In genomic region chr22:49918911-49919881, GRCh38 we compare ENCODE assay signal across 8 cellular contexts. TPM values are rescaled to one million over a fixed set of nuclear protein-coding genes. Genes with fewer than 3 reads are reported as not detected.
A peak's percentile ranks its signal among the peaks of the same experiment; 100 is the strongest.
DNase-seq lines count a peak whose midpoint lies in the region; ATAC-seq and TF ChIP-seq lines count a peak whose summit lies in the region.

No MANE protein-coding gene starts in this region.

- H3K27me3 Mint-ChIP-seq in memory B cell, result no peaks in the 10 kb centered on the region

- DNase-seq in cardiac muscle cell (ENCODE audit: low read depth in 1 of 2, low spot score in 1 of 2), result no peak
- DNase-seq in left ventricle myocardium superior, result no peak
- no peak for DNase-seq in astrocyte of the cerebellum (ENCODE audit: low read depth)
- DNase-seq in memory B cell (ENCODE audit: low spot score in 2 of 2), result no peak
- DNase-seq in uterus, result peak in 1 of 2 donors; percentile 41
- DNase-seq in activated CD8-positive, alpha-beta memory T cell treated with anti-CD3 and anti-CD28 coated beads, Interleukin-2, amount 50 U/mL, for 48 hours, result no peak

- H3K4me1 ChIP-seq in cardiac muscle cell (ENCODE audit: low read depth) (peaks cover 6% of the 10 kb centered on the region), uterus (peaks cover 0 to 15% of the 10 kb centered on the region in 2 donors)

- H3K27me3 ChIP-seq in cardiac muscle cell (no peaks in the 10 kb centered on the region), uterus (no peaks in the 10 kb centered on the region)

- peak overlapping the region; percentile 63 for H3K27ac Mint-ChIP-seq in memory B cell

- ATAC-seq in left ventricle myocardium superior (no peak), memory B cell (ENCODE audit: low read depth) (no peak), GM19023 (IDR thresholded peaks at IDR 0.05; ENCODE audit: unreplicated experiment) (no peak), HG02623 (IDR thresholded peaks at IDR 0.05; ENCODE audit: unreplicated experiment) (no peak)

- H3K36me3 ChIP-seq in cardiac muscle cell (no peaks in the 10 kb centered on the region), uterus (no peaks in the 10 kb centered on the region)

- no peaks in the 10 kb centered on the region for H3K9me3 Mint-ChIP-seq in memory B cell

- H3K36me3 Mint-ChIP-seq in memory B cell, result no peaks in the 10 kb centered on the region

- no peaks in the 10 kb centered on the region for H3K9me3 ChIP-seq in cardiac muscle cell (ENCODE audit: low read depth)
- H3K9me3 ChIP-seq in uterus, result no peaks in the 10 kb centered on the region

- TF ChIP-seq CTCF in cardiac muscle cell (IDR thresholded peaks at IDR 0.05; ENCODE audit: low read depth, low read length) (no peak), astrocyte of the cerebellum (IDR thresholded peaks at IDR 0.05; ENCODE audit: low read depth, low read length, missing control alignments) (no peak), uterus (IDR thresholded peaks at IDR 0.05) (no peak)

- peak overlapping the region; percentile 61 for H3K27ac ChIP-seq in cardiac muscle cell
- peak overlapping the region; percentile 48 to 76 for H3K27ac ChIP-seq in uterus

- peak overlapping the region; percentile 69 for H3K4me3 Mint-ChIP-seq in memory B cell

- TF ChIP-seq POLR2A in uterus (IDR thresholded peaks at IDR 0.05), result no peak

- no peaks in the 10 kb centered on the region for H3K4me1 Mint-ChIP-seq in memory B cell

- intact Hi-C loops in left ventricle myocardium superior (cut with micrococcal nuclease) (no loop called here), uterus (cut with DNase I; ENCODE audit: low total_unique reads) (no loop called here)

- H3K4me3 ChIP-seq in cardiac muscle cell (peak overlapping the region; percentile 74), astrocyte of the cerebellum (ENCODE audit: low read depth, low read length) (peak overlapping the region; percentile 59), uterus (peak overlapping the region; percentile 76 to 81)

- in situ Hi-C loops in astrocyte of the cerebellum (cut with HindIII; ENCODE audit: low sequenced_read_pairs), result loop anchor here (5.0 to 25.0 kb wide), 2 partner anchors 47 to 132 kb away; no protein-coding TSS in a partner anchor

RNA-seq across cellular contexts. Expression of gene CRELD2, which starts 0.8 kb away (rescaled TPM):
- total RNA-seq in cardiac muscle cell, result 36.0 and 109 TPM in 2 replicates
- 37.6 and 112 TPM in 2 replicates for polyA plus RNA-seq in cardiac muscle cell
- total RNA-seq in left ventricle myocardium superior, result 27.4 TPM
- total RNA-seq in uterus, result 10 to 100 TPM in 2 of 4 donors, 1 to 10 TPM in 2; 3.6 to 37.0 (median 14.6) TPM

RNA-seq across cellular contexts. Expression of gene ALG12, which starts 1.0 kb away (rescaled TPM):
- total RNA-seq in cardiac muscle cell, result 10.5 and 21.0 TPM in 2 replicates
- polyA plus RNA-seq in cardiac muscle cell, result 19.2 and 38.0 TPM in 2 replicates
- total RNA-seq in left ventricle myocardium superior, result 16.2 TPM
- total RNA-seq in uterus, result 10 to 100 TPM; 11.8 to 22.5 (median 18.3) TPM

RNA-seq across cellular contexts. Expression of gene PIM3, which starts 41.4 kb away (rescaled TPM):
- 37.4 and 62.2 TPM in 2 replicates for total RNA-seq in cardiac muscle cell
- polyA plus RNA-seq in cardiac muscle cell, result 46.1 and 74.4 TPM in 2 replicates
- 65.1 TPM for total RNA-seq in left ventricle myocardium superior
- total RNA-seq in uterus, result 100 to 1,000 TPM in 1 of 4 donors, 10 to 100 TPM in 3; 31.7 to 106 (median 53.6) TPM
